ENCODE assay signal across 14 cellular contexts in the genomic region with DNA sequence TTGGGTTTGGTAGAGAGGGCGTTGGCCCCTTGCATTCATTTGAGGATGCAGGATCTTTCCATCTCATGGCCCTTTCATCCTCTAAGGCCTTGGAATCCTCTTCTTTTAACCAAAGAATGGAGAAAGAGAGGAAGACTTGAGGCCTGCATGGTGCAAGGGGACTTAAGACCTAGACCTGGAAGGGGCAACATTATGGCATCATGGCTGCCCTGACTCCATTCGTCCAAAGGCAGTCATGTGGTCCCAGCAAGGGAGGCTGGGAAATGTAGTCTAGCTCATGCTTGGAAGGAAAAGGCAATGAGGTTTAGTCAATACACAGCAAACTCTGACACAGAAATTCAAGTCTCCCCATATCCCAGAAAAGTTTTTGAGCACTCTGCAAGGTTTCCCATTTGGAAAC. TPM values are rescaled to one million over a fixed set of nuclear protein-coding genes. Genes with fewer than 3 reads are reported as not detected.
DNase-seq lines count a peak whose midpoint lies in the region; ATAC-seq, FAIRE-seq and TF ChIP-seq lines count a peak whose summit lies in the region.
"Had no signal": no experiment of that assay in that cellular context is flagged by ENCODE, and none has a peak within 500 bp of the region (broad histone marks: within the 10 kb centered on the region; RNA-seq: fewer than 3 reads in every experiment).

No MANE protein-coding gene starts in this region.

- no peak for TF ChIP-seq POLR2A in A549 (IDR thresholded peaks at IDR 0.05; ENCODE audit: low read length)
- no peak for TF ChIP-seq POLR2A in K562 (conservative IDR thresholded peaks at IDR 0.05)

- no peak for TF ChIP-seq EP300 in A549 (IDR thresholded peaks at IDR 0.05)
- TF ChIP-seq EP300 in K562 (IDR thresholded peaks at IDR 0.05; ENCODE audit: low read length), result no peak

- WGBS in A549 (ENCODE audit: missing lambda C conversion rate), result 82% methylated on average over 2 of the region's 2 CpGs
- 57% methylated on average over 2 of the region's 2 CpGs for WGBS in K562 (ENCODE audit: insufficient coverage, low coverage, missing lambda C conversion rate)

- H3K27me3 ChIP-seq in NT2/D1 (ENCODE audit: insufficient read depth, insufficient read length) (no peaks in the 10 kb centered on the region), K562 (ENCODE audit: control insufficient read depth in 2 of 2, insufficient read depth in 2 of 2, low read length in 2 of 2) (no peaks in the 10 kb centered on the region)
- H3K27me3 ChIP-seq: neural progenitor cell, Peyer's patch had no signal

- in situ Hi-C loops in K562 (cut with MboI), result no loop called here

- no peak overlapping the region for H3K4me3 ChIP-seq in A549
- H3K4me3 ChIP-seq in NT2/D1 (ENCODE audit: insufficient read length, low read depth), result no peak overlapping the region
- H3K4me3 ChIP-seq in K562, result no peak overlapping the region
- H3K4me3 ChIP-seq: neural progenitor cell, Peyer's patch had no signal

- no TSS peak for BruUV-seq in K562 (replicated peaks; lab: Mats Ljungman, UMichigan)

- H3K4me2 ChIP-seq in A549 (no peak overlapping the region), K562 (ENCODE audit: insufficient read depth, low read length) (no peak overlapping the region)
- H3K4me2 ChIP-seq: neural progenitor cell had no signal

- H3K27ac ChIP-seq in A549 (no peak overlapping the region), K562 (ENCODE audit: extremely low read depth, low read depth, low read length) (no peak overlapping the region)
- H3K27ac ChIP-seq: neural progenitor cell, Peyer's patch had no signal

- H3K36me3 ChIP-seq in NT2/D1 (ENCODE audit: insufficient read depth, insufficient read length, low read length) (peaks cover 49% of the 10 kb centered on the region), K562 (ENCODE audit: control insufficient read depth, insufficient read depth, low read length) (peaks cover 9% of the 10 kb centered on the region; the same call in 2 of the 3 replicates)
- H3K36me3 ChIP-seq: neural progenitor cell, Peyer's patch had no signal

- DNase-seq in A549 (ENCODE audit: low read depth in 1 of 2, low spot score in 1 of 2) (peak in 1 of 2 experiments; percentile 38), NT2/D1 (ENCODE audit: low read depth, low spot score) (peak; percentile 23), K562 (ENCODE audit: extremely low read depth in 1 of 4, low spot score in 3 of 4) (peak; percentile 17 to 55 (median 20)), activated gamma-delta T cell (lab: John Stamatoyannopoulos, UW) (no peak), EL (no peak)
- DNase-seq: activated CD4-positive, alpha-beta memory T cell treated with anti-CD3 and anti-CD28 coated beads, Interleukin-2, amount 10 ng/mL, durations not matched to agents 7 days and 5 days; activated naive CD4-positive, alpha-beta T cell treated with anti-CD3 and anti-CD28 coated beads, Interleukin-2, amount 50 U/mL, for 16 hours; Peyer's patch had no signal

- H3K79me2 ChIP-seq in K562 (ENCODE audit: control insufficient read depth, insufficient read depth, low read length), result no peaks in the 10 kb centered on the region

- POLR2A ChIA-PET in A549 (lab: Yijun Ruan, JAX), result no interaction called here
- POLR2A ChIA-PET in K562 (lab: Yijun Ruan, JAX), result no interaction called here

- ATAC-seq in A549, result peak; percentile 48 to 76; a peak in 3 of 6 replicates
- peak; percentile 60 for ATAC-seq in GM19351 (IDR thresholded peaks at IDR 0.05; ENCODE audit: unreplicated experiment)
- ATAC-seq in K562, result peak; percentile 91
- no peak for ATAC-seq in HG03039 (IDR thresholded peaks at IDR 0.05; ENCODE audit: unreplicated experiment)
- ATAC-seq in GM19324 (IDR thresholded peaks at IDR 0.05; ENCODE audit: low FRiP score, unreplicated experiment), result no peak
- ATAC-seq: sciatic nerve had no signal

- no peaks in the 10 kb centered on the region for H4K20me1 ChIP-seq in K562 (replicated peaks; ENCODE audit: control insufficient read depth, insufficient read depth, low read length)

- H3K9ac ChIP-seq in NT2/D1 (ENCODE audit: insufficient read length, low read depth) (no peak overlapping the region), K562 (ENCODE audit: insufficient read depth in 1 of 2, low read depth in 2 of 2, low read length in 2 of 2) (no peak overlapping the region)
- H3K9ac ChIP-seq: neural progenitor cell had no signal

- H3K9me3 ChIP-seq in A549, result no peaks in the 10 kb centered on the region
- no peaks in the 10 kb centered on the region for H3K9me3 ChIP-seq in NT2/D1 (ENCODE audit: insufficient read depth, low read length)
- no peaks in the 10 kb centered on the region for H3K9me3 ChIP-seq in K562 (replicated peaks; ENCODE audit: control insufficient read depth, insufficient read depth, low read depth, low read length)
- H3K9me3 ChIP-seq: Peyer's patch had no signal

- H2AFZ ChIP-seq in K562 (ENCODE audit: low read depth, low read length), result peak overlapping the region; percentile 76; the same call in 1 of the 2 replicates
- H2AFZ ChIP-seq: neural progenitor cell had no signal

- H3K4me1 ChIP-seq in A549, result peaks cover 3% of the 10 kb centered on the region; the same call in 1 of the 3 replicates
- H3K4me1 ChIP-seq in NT2/D1 (ENCODE audit: insufficient read depth, insufficient read length), result peaks cover 3% of the 10 kb centered on the region
- H3K4me1 ChIP-seq in K562 (replicated peaks in 1 of 2; ENCODE audit: control insufficient read depth in 2 of 2, insufficient read depth in 2 of 2, low read length in 2 of 2), result peaks cover 15% of the 10 kb centered on the region in 2 experiments

- TF ChIP-seq CTCF in A549 (IDR thresholded peaks at IDR 0.05) (no peak), K562 (IDR thresholded peaks at IDR 0.05 in 2 of 3, conservative IDR thresholded peaks at IDR 0.05 in 1 of 3; ENCODE audit: insufficient read depth in 2 of 3, low read depth in 1 of 3, low read length in 3 of 3) (no peak)

- H3K9me1 ChIP-seq in K562 (ENCODE audit: control insufficient read depth, insufficient read depth, low read length), result no peaks in the 10 kb centered on the region

- CTCF ChIA-PET in A549 (lab: Yijun Ruan, JAX) (interaction anchor here (1.5 to 13.8 kb wide), 3 partner anchors 14 to 240 kb away, joined by 4 to 248 read pairs (median 34); no protein-coding TSS in a partner anchor), K562 (lab: Yijun Ruan, JAX; ENCODE audit: low intra/inter-chr PET ratio) (no interaction called here)

- intact Hi-C loops in K562 (cut with micrococcal nuclease), result loop anchor here (10.0 kb wide), 2 partner anchors 53 to 263 kb away; no protein-coding TSS in a partner anchor

- FAIRE-seq in A549 (lab: Jason Lieb, UNC) (peak; percentile 13), K562 (lab: Jason Lieb, UNC) (peak; percentile 84)
- FAIRE-seq: G401.6 had no signal

- no peak for TF ChIP-seq RAD21 in A549 (conservative IDR thresholded peaks at IDR 0.05 in 1 of 2, IDR thresholded peaks at IDR 0.05 in 1 of 2)
- no peak for TF ChIP-seq RAD21 in K562 (CRISPR knock-in tag; conservative IDR thresholded peaks at IDR 0.05 in 1 of 2, IDR thresholded peaks at IDR 0.05 in 1 of 2)

TF ChIP-seq in A549, 52 proteins besides CTCF, POLR2A, EP300 and RAD21:
- TF ChIP-seq, protein P1, sequence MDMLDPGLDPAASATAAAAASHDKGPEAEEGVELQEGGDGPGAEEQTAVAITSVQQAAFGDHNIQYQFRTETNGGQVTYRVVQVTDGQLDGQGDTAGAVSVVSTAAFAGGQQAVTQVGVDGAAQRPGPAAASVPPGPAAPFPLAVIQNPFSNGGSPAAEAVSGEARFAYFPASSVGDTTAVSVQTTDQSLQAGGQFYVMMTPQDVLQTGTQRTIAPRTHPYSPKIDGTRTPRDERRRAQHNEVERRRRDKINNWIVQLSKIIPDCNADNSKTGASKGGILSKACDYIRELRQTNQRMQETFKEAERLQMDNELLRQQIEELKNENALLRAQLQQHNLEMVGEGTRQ (IDR thresholded peaks at IDR 0.05), result peak; percentile 69
- TF ChIP-seq ESRRA (IDR thresholded peaks at IDR 0.05; ENCODE audit: borderline replicate concordance, low read length) (no peak), BHLHE40 (IDR thresholded peaks at IDR 0.05; ENCODE audit: low read depth, low read length) (no peak)

TF ChIP-seq in K562, 482 proteins besides CTCF, POLR2A, EP300 and RAD21 (continues in another document):
- TF ChIP-seq SIX5 (IDR thresholded peaks at IDR 0.05; ENCODE audit: borderline replicate concordance in 1 of 2, insufficient read depth in 1 of 2, low read depth in 1 of 2, low read length in 2 of 2) (peak; percentile 57 to 63; a peak in 3 of 4 replicates), JUND (IDR thresholded peaks at IDR 0.05; ENCODE audit: borderline replicate concordance, low read depth, low read length) (0 out of 2 replicates have a peak, but pooled peaks have one; percentile 16), JUND (tag; IDR thresholded peaks at IDR 0.05; ENCODE audit: borderline replicate concordance, low read depth, low read length) (no peak), BRCA1 (IDR thresholded peaks at IDR 0.05) (no peak), BRCA1 (CRISPR knock-in tag; IDR thresholded peaks at IDR 0.05) (no peak), ZNF561 (CRISPR knock-in tag; conservative IDR thresholded peaks at IDR 0.05) (no peak), KHSRP (IDR thresholded peaks at IDR 0.05) (no peak), CBX3 (IDR thresholded peaks at IDR 0.05; ENCODE audit: borderline replicate concordance in 1 of 2, low read length in 2 of 2) (peak in 1 of 2 experiments; percentile 18; a peak in 1 of 3 replicates)

RNA-seq across cellular contexts. Expression of a gene that starts 30.7 kb away (rescaled TPM):
- polyA plus RNA-seq in A549 (2011; rRNA removed), result 5.4 and 6.0 TPM in 2 replicates
- 0.50 and 0.93 TPM in 2 replicates for polyA plus RNA-seq in A549 (2012; cell fraction: cytosol; rRNA removed)
- polyA plus RNA-seq in A549 (2012; cell fraction: nucleus; rRNA removed), result 19.6 and 36.8 TPM in 2 replicates
- 0.58 to 1.1 TPM (median 0.76 TPM) in 3 replicates for polyA plus RNA-seq in A549 (2017; fragmentation: RNase III; extraction: RNeasy Plus Mini Kit Qiagen cat#74134 plus additional on column Dnase treatment)
- polyA minus RNA-seq in A549 (2011; rRNA and poly(A)+ RNA removed), result 7.4 and 10.3 TPM in 2 replicates
- 29.2 and 45.9 TPM in 2 replicates for total RNA-seq in K562 (2011; cell fraction: chromatin; rRNA removed; ENCODE audit: low replicate concordance)
- total RNA-seq in K562 (2011; cell fraction: nucleolus; rRNA removed), result 13.7 and 20.7 TPM in 2 replicates
- total RNA-seq in K562 (2011; cell fraction: nucleoplasm; rRNA removed), result 32.9 and 47.6 TPM in 2 replicates
- 3.5 and 4.4 TPM in 2 replicates for total RNA-seq in K562 (2014; rRNA removed)
- total RNA-seq in K562 (2014; rRNA removed; fragmentation: Illumina TruSeq; extraction: Trizol), result 4.2 and 7.3 TPM in 2 replicates
- 1.5 and 1.7 TPM in 2 replicates for total RNA-seq in K562 (2015; rRNA removed; fragmentation: Illumina TruSeq; extraction: Trizol)
- 3.0 and 3.1 TPM in 2 replicates for total RNA-seq in K562 (2021)
- polyA plus RNA-seq in K562 (2011; rRNA removed), result 2.5 and 2.7 TPM in 2 replicates
- polyA plus RNA-seq in K562 (2011; cell fraction: cytosol; rRNA removed), result 2.1 TPM in 2 replicates
- polyA plus RNA-seq in K562 (2011; cell fraction: nucleus; rRNA removed), result 27.3 and 29.6 TPM in 2 replicates
- 0.92 and 12.4 TPM in 2 replicates for polyA plus RNA-seq in K562 (2012)
- 4.2 and 4.5 TPM in 2 replicates for polyA plus RNA-seq in K562 (2014; fragmentation: Illumina TruSeq; extraction: Trizol)
- 1 to 10 TPM; 1.9 to 3.7 TPM for polyA plus RNA-seq in K562 (2014; fragmentation: Nextera tagmentation; extraction: Ambion mirVana)
- polyA plus RNA-seq in K562 (2014; rRNA removed), result 6.2 and 6.4 TPM in 2 replicates
- 5.4 and 5.6 TPM in 2 replicates for polyA minus RNA-seq in K562 (2011; rRNA and poly(A)+ RNA removed)
- polyA minus RNA-seq in K562 (2011; cell fraction: cytosol; rRNA and poly(A)+ RNA removed), result not detected in 2 replicates
- polyA minus RNA-seq in K562 (2011; cell fraction: nucleus; rRNA and poly(A)+ RNA removed), result 6.3 and 8.4 TPM in 2 replicates

Comparison
In these comparisons a context has a peak if more than half of its experiments do, and no peak if none do; other contexts are left out.
1. ATAC-seq: peak in A549 (2 of 2), GM19351 (single experiment) and K562 (single experiment); none in HG03039 (single experiment) and GM19324 (single experiment).
2. DNase-seq: peak in NT2/D1 (single experiment) and K562 (4 of 4); none in activated gamma-delta T cell (single experiment) and EL (single experiment).